Comparison of ENCODE assay signal across 20 cellular contexts in genomic region chr11:471468-472145, GRCh38. TPM values are rescaled to one million over a fixed set of nuclear protein-coding genes. Genes with fewer than 3 reads are reported as not detected.
DNase-seq lines count a peak whose midpoint lies in the region; ATAC-seq and TF ChIP-seq lines count a peak whose summit lies in the region.
"Had no signal": no experiment of that assay in that cellular context is flagged by ENCODE, and none has a peak within 500 bp of the region (broad histone marks: within the 10 kb centered on the region; RNA-seq: fewer than 3 reads in every experiment).

No MANE protein-coding gene starts in this region.

- peak overlapping the region; percentile 85 for H3K27ac ChIP-seq in lower lobe of right lung

- no peak for DNase-seq in stimulated activated naive CD8-positive, alpha-beta T cell treated with anti-CD3 and anti-CD28 coated beads, Interleukin-15, amount 100 ng/mL, for 72 hours
- no peak for DNase-seq in stimulated activated naive CD8-positive, alpha-beta T cell treated with anti-CD3 and anti-CD28 coated beads, Interleukin-15, Interleukin-2, amounts not matched to agents 100 U/mL and 50 U/mL, for 24 hours
- DNase-seq in lower lobe of right lung = no peak
- DNase-seq in NCI-H2107 (lab: John Stamatoyannopoulos, UW) = no peak
- no peak for DNase-seq in activated T-cell treated with anti-CD3 and anti-CD28 coated beads, Interleukin-2, amount 50 U/mL, for 24 hours
- no peak for DNase-seq in effector CD4-positive, alpha-beta T cell
- DNase-seq: BE2C; Caco-2; CD4-positive, CD25-positive, alpha-beta regulatory T cell; DMS153; GDM1; NCI-H1417; NCI-H187 treated with DMSO at 0.1 percent for 48 hours; NCI-H226; NCI-H524; NCI-H82; SHP77 treated with DMSO at 0.1 percent for 48 hours had no signal

- no peaks in the 10 kb centered on the region for H3K9me3 Mint-ChIP-seq in stimulated activated naive CD8-positive, alpha-beta T cell treated with anti-CD3 and anti-CD28 coated beads, Interleukin-15, amount 100 ng/mL, for 72 hours
- no peaks in the 10 kb centered on the region for H3K9me3 Mint-ChIP-seq in activated T-cell treated with anti-CD3 and anti-CD28 coated beads, Interleukin-2, amount 50 U/mL, for 24 hours

- no peaks in the 10 kb centered on the region for H3K27me3 ChIP-seq in lower lobe of right lung (ENCODE audit: low read depth)
- H3K27me3 ChIP-seq: BE2C had no signal

- H3K36me3 ChIP-seq in lower lobe of right lung = no peaks in the 10 kb centered on the region
- H3K36me3 ChIP-seq: BE2C, HAP-1 had no signal

- TF ChIP-seq CTCF in lower lobe of right lung (IDR thresholded peaks at IDR 0.05) = no peak

- H3K27ac Mint-ChIP-seq in stimulated activated naive CD8-positive, alpha-beta T cell treated with anti-CD3 and anti-CD28 coated beads, Interleukin-15, amount 100 ng/mL, for 72 hours = no peak overlapping the region
- H3K27ac Mint-ChIP-seq in activated T-cell treated with anti-CD3 and anti-CD28 coated beads, Interleukin-2, amount 50 U/mL, for 24 hours = no peak overlapping the region
- H3K27ac Mint-ChIP-seq: CD4-positive, CD25-positive, alpha-beta regulatory T cell had no signal

- H3K9me3 ChIP-seq in lower lobe of right lung = no peaks in the 10 kb centered on the region
- H3K9me3 ChIP-seq: BE2C, Caco-2, HAP-1 had no signal

- intact Hi-C loops in lower lobe of right lung (cut with DNase I) = no loop called here

- ATAC-seq in stimulated activated naive CD8-positive, alpha-beta T cell treated with anti-CD3 and anti-CD28 coated beads, Interleukin-15, amount 100 ng/mL, for 72 hours = peak; percentile 58
- no peak for ATAC-seq in stimulated activated naive CD8-positive, alpha-beta T cell treated with anti-CD3 and anti-CD28 coated beads, Interleukin-15, Interleukin-2, amounts not matched to agents 100 U/mL and 50 U/mL, for 24 hours
- ATAC-seq in lower lobe of right lung = no peak

- H3K4me3 ChIP-seq in lower lobe of right lung = no peak overlapping the region
- H3K4me3 ChIP-seq: HAP-1 had no signal

- H3K36me3 Mint-ChIP-seq in activated T-cell treated with anti-CD3 and anti-CD28 coated beads, Interleukin-2, amount 50 U/mL, for 24 hours (ENCODE audit: low read depth) = peaks cover 6% of the 10 kb centered on the region
- H3K36me3 Mint-ChIP-seq: CD4-positive, CD25-positive, alpha-beta regulatory T cell had no signal

- no peaks in the 10 kb centered on the region for H3K27me3 Mint-ChIP-seq in stimulated activated naive CD8-positive, alpha-beta T cell treated with anti-CD3 and anti-CD28 coated beads, Interleukin-15, amount 100 ng/mL, for 72 hours
- no peaks in the 10 kb centered on the region for H3K27me3 Mint-ChIP-seq in activated T-cell treated with anti-CD3 and anti-CD28 coated beads, Interleukin-2, amount 50 U/mL, for 24 hours
- H3K27me3 Mint-ChIP-seq: CD4-positive, CD25-positive, alpha-beta regulatory T cell had no signal

- H3K4me1 Mint-ChIP-seq in stimulated activated naive CD8-positive, alpha-beta T cell treated with anti-CD3 and anti-CD28 coated beads, Interleukin-15, amount 100 ng/mL, for 72 hours = no peaks in the 10 kb centered on the region
- H3K4me1 Mint-ChIP-seq in activated T-cell treated with anti-CD3 and anti-CD28 coated beads, Interleukin-2, amount 50 U/mL, for 24 hours (ENCODE audit: low read depth) = no peaks in the 10 kb centered on the region

- H3K4me3 Mint-ChIP-seq in stimulated activated naive CD8-positive, alpha-beta T cell treated with anti-CD3 and anti-CD28 coated beads, Interleukin-15, amount 100 ng/mL, for 72 hours = no peak overlapping the region
- H3K4me3 Mint-ChIP-seq in activated T-cell treated with anti-CD3 and anti-CD28 coated beads, Interleukin-2, amount 50 U/mL, for 24 hours = no peak overlapping the region
- H3K4me3 Mint-ChIP-seq: CD4-positive, CD25-positive, alpha-beta regulatory T cell had no signal

- peaks cover 22% of the 10 kb centered on the region for H3K4me1 ChIP-seq in lower lobe of right lung
- H3K4me1 ChIP-seq: BE2C, HAP-1 had no signal

RNA-seq across cellular contexts. Expression of gene PTDSS2, which starts 21.5 kb away (rescaled TPM):
- 32.9 TPM for total RNA-seq in lower lobe of right lung

RNA-seq across cellular contexts. Expression of gene ANO9, which starts 29.8 kb away (rescaled TPM):
- total RNA-seq in lower lobe of right lung = 21.6 TPM
- total RNA-seq: A172, RPMI7951 had no signal

RNA-seq across cellular contexts. Expression of gene RNH1, which starts 35.4 kb away (rescaled TPM):
- 237 TPM for total RNA-seq in lower lobe of right lung

RNA-seq across cellular contexts. Expression of gene SIGIRR, which starts 56.8 kb away (rescaled TPM):
- total RNA-seq in lower lobe of right lung = 91.8 TPM
